1 cellular context compared by ENCODE assay signal in genomic region chr16:87461466-87461975, GRCh38.
A peak's percentile ranks its signal among the peaks of the same experiment; 100 is the strongest.
TF ChIP-seq lines count a peak whose summit lies in the region.

No MANE protein-coding gene starts in this region.

TF ChIP-seq in H1, 55 proteins besides CTCF, POLR2A, EP300 and RAD21:
- TF ChIP-seq CREB1 (IDR thresholded peaks at IDR 0.05) (peak; percentile 37; the same call in 1 of the 2 replicates), MAX (IDR thresholded peaks at IDR 0.05) (peak; percentile 14; the same call in 1 of the 2 replicates), CEBPB (IDR thresholded peaks at IDR 0.05; ENCODE audit: low read depth, low read length) (no peak), ZNF274 (IDR thresholded peaks at IDR 0.05; ENCODE audit: borderline replicate concordance, extremely low read depth, low read length) (no peak), USF2 (IDR thresholded peaks at IDR 0.05; ENCODE audit: low read length) (no peak), TEAD4 (IDR thresholded peaks at IDR 0.05; ENCODE audit: low read depth, low read length) (0 out of 2 replicates have a peak, but pooled peaks have one; percentile 41), BACH1 (IDR thresholded peaks at IDR 0.05; ENCODE audit: low read length) (0 out of 2 replicates have a peak, but pooled peaks have one; percentile 15), SIN3A (conservative IDR thresholded peaks at IDR 0.05 in 1 of 2, IDR thresholded peaks at IDR 0.05 in 1 of 2; ENCODE audit: low read depth in 1 of 2, low read length in 2 of 2) (peak in 1 of 2 experiments; percentile 71; a peak in 1 of 4 replicates), SP1 (IDR thresholded peaks at IDR 0.05; ENCODE audit: low read depth, low read length) (0 out of 2 replicates have a peak, but pooled peaks have one; percentile 17), CHD7 (IDR thresholded peaks at IDR 0.05; ENCODE audit: insufficient replicate concordance, low read length) (no peak)
